8 cellular contexts compared by ENCODE assay signal in the genomic region with DNA sequence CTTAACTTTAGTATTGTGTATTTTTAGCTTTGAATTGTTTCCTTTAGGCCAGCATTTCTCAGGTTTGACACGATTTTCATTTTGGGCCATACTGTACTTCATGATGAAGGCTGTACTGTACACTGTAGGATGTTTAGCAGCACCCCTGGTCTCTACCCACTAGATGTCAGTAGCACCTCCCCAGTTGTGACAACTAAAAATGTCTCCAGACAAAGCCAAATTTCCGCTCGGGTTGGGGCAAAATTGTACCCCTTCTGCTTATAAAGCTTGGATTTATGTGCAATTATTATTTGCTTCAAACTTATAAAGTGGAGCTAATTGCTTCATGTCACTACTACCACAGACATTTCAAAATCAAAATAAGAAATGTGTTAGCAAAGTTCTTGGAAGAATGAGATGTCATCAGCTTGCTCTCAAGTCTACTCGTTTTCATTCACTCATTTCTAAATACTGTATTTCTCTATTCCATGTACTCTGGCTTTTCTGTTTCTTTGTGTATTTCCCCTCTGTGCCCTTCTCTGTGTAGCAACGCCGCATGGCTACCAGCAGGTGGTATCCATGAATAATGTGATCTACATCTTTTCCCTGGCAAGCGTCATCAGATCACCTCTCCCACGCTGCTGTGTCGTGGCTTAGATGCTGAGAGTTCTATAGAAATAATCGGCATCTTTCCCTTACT. TPM values are rescaled to one million over a fixed set of nuclear protein-coding genes. Genes with fewer than 3 reads are reported as not detected.
DNase-seq lines count a peak whose midpoint lies in the region; ATAC-seq and TF ChIP-seq lines count a peak whose summit lies in the region.

No MANE protein-coding gene starts in this region.

- DNase-seq in G401 (ENCODE audit: low spot score), result peak; percentile 8
- peak; percentile 65 for DNase-seq in Karpas-422
- peak; percentile 50 for DNase-seq in left kidney (ENCODE audit: low read depth, low spot score)
- DNase-seq in stimulated activated effector memory CD8-positive, alpha-beta T cell treated with anti-CD3 and anti-CD28 coated beads, Interleukin-12 subunit alpha, Interleukin-12 subunit beta, amount 100 ng/mL, for 72 hours (ENCODE audit: low spot score in 2 of 2), result no peak
- DNase-seq in stimulated activated CD4-positive, alpha-beta T cell treated with anti-CD3 and anti-CD28 coated beads, Interleukin-4, amount 100 ng/mL, for 1 hour, result no peak

- H3K4me3 ChIP-seq in Karpas-422 (ENCODE audit: low read length), result no peak overlapping the region

- H3K9ac ChIP-seq in Karpas-422 (ENCODE audit: low read length), result no peak overlapping the region

- in situ Hi-C loops in G401 (cut with HindIII; ENCODE audit: low sequenced_read_pairs), result no loop called here

- no peak overlapping the region for H3K4me2 ChIP-seq in Karpas-422 (ENCODE audit: low read depth, low read length, poor library complexity, severe bottlenecking)

- no peaks in the 10 kb centered on the region for H3K9me3 ChIP-seq in Karpas-422 (ENCODE audit: low read length)

- H3K4me1 ChIP-seq in Karpas-422 (ENCODE audit: low read length), result peaks cover 6% of the 10 kb centered on the region; the same call in 1 of the 2 replicates

- H3K36me3 ChIP-seq in Karpas-422 (ENCODE audit: insufficient read depth, low read length), result no peaks in the 10 kb centered on the region

- no peak overlapping the region for H3K27ac ChIP-seq in Karpas-422 (ENCODE audit: low read length)

- H3K4me1 Mint-ChIP-seq in stimulated activated effector memory CD8-positive, alpha-beta T cell treated with anti-CD3 and anti-CD28 coated beads, Interleukin-12 subunit alpha, Interleukin-12 subunit beta, amount 100 ng/mL, for 72 hours, result no peaks in the 10 kb centered on the region

- H3K4me3 Mint-ChIP-seq in stimulated activated effector memory CD8-positive, alpha-beta T cell treated with anti-CD3 and anti-CD28 coated beads, Interleukin-12 subunit alpha, Interleukin-12 subunit beta, amount 100 ng/mL, for 72 hours, result no peak overlapping the region

- no peaks in the 10 kb centered on the region for H4K20me1 ChIP-seq in Karpas-422 (ENCODE audit: insufficient read depth, low read depth, low read length)

- H3K27ac Mint-ChIP-seq in stimulated activated effector memory CD8-positive, alpha-beta T cell treated with anti-CD3 and anti-CD28 coated beads, Interleukin-12 subunit alpha, Interleukin-12 subunit beta, amount 100 ng/mL, for 72 hours, result no peak overlapping the region

- peak; percentile 96 for ATAC-seq in SK-N-SH treated with all-trans-retinoic acid at 6 μM for 48 hours
- no peak for ATAC-seq in stimulated activated effector memory CD8-positive, alpha-beta T cell treated with anti-CD3 and anti-CD28 coated beads, Interleukin-12 subunit alpha, Interleukin-12 subunit beta, amount 100 ng/mL, for 72 hours
- no peak for ATAC-seq in HG02970 (IDR thresholded peaks at IDR 0.05; ENCODE audit: low FRiP score, unreplicated experiment)
- ATAC-seq in GM21423 (IDR thresholded peaks at IDR 0.05; ENCODE audit: unreplicated experiment), result no peak

- H2AFZ ChIP-seq in Karpas-422 (ENCODE audit: low read length), result 0 out of 2 replicates have a peak overlapping the region, but pooled peaks have one; percentile 12

- no peaks in the 10 kb centered on the region for H3K79me2 ChIP-seq in Karpas-422 (ENCODE audit: low read length)

- H3K27me3 ChIP-seq in Karpas-422 (ENCODE audit: low read length), result no peaks in the 10 kb centered on the region

- no peaks in the 10 kb centered on the region for H3K9me2 ChIP-seq in Karpas-422 (replicated peaks; ENCODE audit: insufficient read depth, low read length)

- H3K36me3 Mint-ChIP-seq in stimulated activated effector memory CD8-positive, alpha-beta T cell treated with anti-CD3 and anti-CD28 coated beads, Interleukin-12 subunit alpha, Interleukin-12 subunit beta, amount 100 ng/mL, for 72 hours, result no peaks in the 10 kb centered on the region

- H3K9me3 Mint-ChIP-seq in stimulated activated effector memory CD8-positive, alpha-beta T cell treated with anti-CD3 and anti-CD28 coated beads, Interleukin-12 subunit alpha, Interleukin-12 subunit beta, amount 100 ng/mL, for 72 hours, result no peaks in the 10 kb centered on the region

TF ChIP-seq in SK-N-SH treated with all-trans-retinoic acid at 6 μM for 48 hours, 23 proteins besides CTCF, POLR2A, EP300 and RAD21:
- TF ChIP-seq GLIS3 (CRISPR knock-in tag; IDR thresholded peaks at IDR 0.05), result no peak
- no peak for TF ChIP-seq ESRRG (CRISPR knock-in tag; IDR thresholded peaks at IDR 0.05)
- TF ChIP-seq PPARA (CRISPR knock-in tag; IDR thresholded peaks at IDR 0.05; ENCODE audit: borderline replicate concordance), result no peak
- TF ChIP-seq ZNF70 (CRISPR knock-in tag; IDR thresholded peaks at IDR 0.05), result no peak
- TF ChIP-seq ZFP3 (CRISPR knock-in tag; IDR thresholded peaks at IDR 0.05), result no peak
- TF ChIP-seq TCF4 (CRISPR knock-in tag; IDR thresholded peaks at IDR 0.05; ENCODE audit: borderline replicate concordance), result no peak
- no peak for TF ChIP-seq BACH2 (CRISPR knock-in tag; IDR thresholded peaks at IDR 0.05; ENCODE audit: borderline replicate concordance)
- TF ChIP-seq, protein P1, sequence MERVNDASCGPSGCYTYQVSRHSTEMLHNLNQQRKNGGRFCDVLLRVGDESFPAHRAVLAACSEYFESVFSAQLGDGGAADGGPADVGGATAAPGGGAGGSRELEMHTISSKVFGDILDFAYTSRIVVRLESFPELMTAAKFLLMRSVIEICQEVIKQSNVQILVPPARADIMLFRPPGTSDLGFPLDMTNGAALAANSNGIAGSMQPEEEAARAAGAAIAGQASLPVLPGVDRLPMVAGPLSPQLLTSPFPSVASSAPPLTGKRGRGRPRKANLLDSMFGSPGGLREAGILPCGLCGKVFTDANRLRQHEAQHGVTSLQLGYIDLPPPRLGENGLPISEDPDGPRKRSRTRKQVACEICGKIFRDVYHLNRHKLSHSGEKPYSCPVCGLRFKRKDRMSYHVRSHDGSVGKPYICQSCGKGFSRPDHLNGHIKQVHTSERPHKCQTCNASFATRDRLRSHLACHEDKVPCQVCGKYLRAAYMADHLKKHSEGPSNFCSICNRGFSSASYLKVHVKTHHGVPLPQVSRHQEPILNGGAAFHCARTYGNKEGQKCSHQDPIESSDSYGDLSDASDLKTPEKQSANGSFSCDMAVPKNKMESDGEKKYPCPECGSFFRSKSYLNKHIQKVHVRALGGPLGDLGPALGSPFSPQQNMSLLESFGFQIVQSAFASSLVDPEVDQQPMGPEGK (CRISPR knock-in tag; IDR thresholded peaks at IDR 0.05; ENCODE audit: borderline replicate concordance), result no peak
- TF ChIP-seq, protein P2, sequence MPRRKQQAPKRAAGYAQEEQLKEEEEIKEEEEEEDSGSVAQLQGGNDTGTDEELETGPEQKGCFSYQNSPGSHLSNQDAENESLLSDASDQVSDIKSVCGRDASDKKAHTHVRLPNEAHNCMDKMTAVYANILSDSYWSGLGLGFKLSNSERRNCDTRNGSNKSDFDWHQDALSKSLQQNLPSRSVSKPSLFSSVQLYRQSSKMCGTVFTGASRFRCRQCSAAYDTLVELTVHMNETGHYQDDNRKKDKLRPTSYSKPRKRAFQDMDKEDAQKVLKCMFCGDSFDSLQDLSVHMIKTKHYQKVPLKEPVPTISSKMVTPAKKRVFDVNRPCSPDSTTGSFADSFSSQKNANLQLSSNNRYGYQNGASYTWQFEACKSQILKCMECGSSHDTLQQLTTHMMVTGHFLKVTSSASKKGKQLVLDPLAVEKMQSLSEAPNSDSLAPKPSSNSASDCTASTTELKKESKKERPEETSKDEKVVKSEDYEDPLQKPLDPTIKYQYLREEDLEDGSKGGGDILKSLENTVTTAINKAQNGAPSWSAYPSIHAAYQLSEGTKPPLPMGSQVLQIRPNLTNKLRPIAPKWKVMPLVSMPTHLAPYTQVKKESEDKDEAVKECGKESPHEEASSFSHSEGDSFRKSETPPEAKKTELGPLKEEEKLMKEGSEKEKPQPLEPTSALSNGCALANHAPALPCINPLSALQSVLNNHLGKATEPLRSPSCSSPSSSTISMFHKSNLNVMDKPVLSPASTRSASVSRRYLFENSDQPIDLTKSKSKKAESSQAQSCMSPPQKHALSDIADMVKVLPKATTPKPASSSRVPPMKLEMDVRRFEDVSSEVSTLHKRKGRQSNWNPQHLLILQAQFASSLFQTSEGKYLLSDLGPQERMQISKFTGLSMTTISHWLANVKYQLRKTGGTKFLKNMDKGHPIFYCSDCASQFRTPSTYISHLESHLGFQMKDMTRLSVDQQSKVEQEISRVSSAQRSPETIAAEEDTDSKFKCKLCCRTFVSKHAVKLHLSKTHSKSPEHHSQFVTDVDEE (CRISPR knock-in tag; IDR thresholded peaks at IDR 0.05), result no peak
- no peak for TF ChIP-seq ZFP30 (CRISPR knock-in tag; IDR thresholded peaks at IDR 0.05)
- TF ChIP-seq ZNF8 (CRISPR knock-in tag; IDR thresholded peaks at IDR 0.05), result no peak
- TF ChIP-seq, protein P3, sequence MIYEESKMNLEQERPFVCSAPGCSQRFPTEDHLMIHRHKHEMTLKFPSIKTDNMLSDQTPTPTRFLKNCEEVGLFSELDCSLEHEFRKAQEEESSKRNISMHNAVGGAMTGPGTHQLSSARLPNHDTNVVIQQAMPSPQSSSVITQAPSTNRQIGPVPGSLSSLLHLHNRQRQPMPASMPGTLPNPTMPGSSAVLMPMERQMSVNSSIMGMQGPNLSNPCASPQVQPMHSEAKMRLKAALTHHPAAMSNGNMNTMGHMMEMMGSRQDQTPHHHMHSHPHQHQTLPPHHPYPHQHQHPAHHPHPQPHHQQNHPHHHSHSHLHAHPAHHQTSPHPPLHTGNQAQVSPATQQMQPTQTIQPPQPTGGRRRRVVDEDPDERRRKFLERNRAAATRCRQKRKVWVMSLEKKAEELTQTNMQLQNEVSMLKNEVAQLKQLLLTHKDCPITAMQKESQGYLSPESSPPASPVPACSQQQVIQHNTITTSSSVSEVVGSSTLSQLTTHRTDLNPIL (CRISPR knock-in tag; IDR thresholded peaks at IDR 0.05; ENCODE audit: low read depth), result no peak
TF ChIP-seq in SK-N-SH treated with all-trans-retinoic acid at 6 μM for 48 hours: peak in this region for 0.

RNA-seq across cellular contexts. Expression of a gene that starts 47.7 kb away (rescaled TPM):
- not detected in 2 replicates for total RNA-seq in G401 (2014; rRNA removed; shearing (Covaris generic))
- total RNA-seq in Karpas-422 (2014; rRNA removed; shearing (Covaris generic); ENCODE audit: low replicate concordance), result not detected in 2 replicates

Comparison
In these comparisons a context has a peak if more than half of its experiments do, and no peak if none do; other contexts are left out.
1. DNase-seq: peak in G401 (single experiment), Karpas-422 (single experiment) and left kidney (single experiment); none in stimulated activated effector memory CD8-positive, alpha-beta T cell treated with anti-CD3 and anti-CD28 coated beads, Interleukin-12 subunit alpha, Interleukin-12 subunit beta, amount 100 ng/mL, for 72 hours (0 of 2) and stimulated activated CD4-positive, alpha-beta T cell treated with anti-CD3 and anti-CD28 coated beads, Interleukin-4, amount 100 ng/mL, for 1 hour (single experiment).